Comparison of ENCODE assay signal across 17 cellular contexts in the genomic region with DNA sequence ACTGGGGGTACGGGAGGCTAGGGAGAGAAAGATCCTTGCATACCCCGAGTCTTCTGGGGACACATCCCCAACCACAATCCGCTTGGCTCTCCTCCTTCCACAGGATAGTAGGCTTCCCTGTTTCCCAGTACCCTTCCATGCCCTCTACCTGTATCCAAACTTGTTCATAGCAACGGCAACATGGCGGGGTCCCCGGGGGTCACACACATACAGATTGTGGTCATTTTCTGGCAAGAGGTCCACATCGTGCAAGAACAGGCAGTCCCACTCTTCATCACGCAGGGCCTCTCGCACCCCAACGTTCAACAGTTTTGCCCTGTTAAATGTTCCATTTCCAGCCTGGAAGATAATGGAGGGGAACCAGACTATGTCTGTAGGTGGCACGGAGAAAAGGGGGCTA. TPM values are rescaled to one million over a fixed set of nuclear protein-coding genes. Genes with fewer than 3 reads are reported as not detected.
DNase-seq lines count a peak whose midpoint lies in the region; ATAC-seq and TF ChIP-seq lines count a peak whose summit lies in the region.
"Had no signal": no experiment of that assay in that cellular context is flagged by ENCODE, and none has a peak within 500 bp of the region (broad histone marks: within the 10 kb centered on the region; RNA-seq: fewer than 3 reads in every experiment).

No MANE protein-coding gene starts in this region.

- no TSS peak for BruUV-seq in mammary epithelial cell (replicated peaks; lab: Mats Ljungman, UMichigan)

- no peak overlapping the region for H3K4me2 ChIP-seq in mammary epithelial cell (ENCODE audit: insufficient read depth, low read depth, low read length)

- H3K9me3 Mint-ChIP-seq in neural crest cell (no peaks in the 10 kb centered on the region), CD14-positive monocyte (no peaks in the 10 kb centered on the region)
- H3K9me3 Mint-ChIP-seq: mesothelial cell of epicardium had no signal

- no peak for TF ChIP-seq POLR2A in breast epithelium (IDR thresholded peaks at IDR 0.05)
- TF ChIP-seq POLR2A in esophagus muscularis mucosa (IDR thresholded peaks at IDR 0.05; ENCODE audit: low read depth): no peak

- in situ Hi-C loops in mammary epithelial cell (cut with MboI; ENCODE audit: low sequenced_read_pairs in 2 of 2): no loop called here

- 90% methylated on average over 10 of the region's 11 CpGs for WGBS in mammary epithelial cell (ENCODE audit: low coverage, missing lambda C conversion rate)
- WGBS in esophagus muscularis mucosa: 93% methylated on average over 11 of the region's 11 CpGs

- H3K36me3 ChIP-seq in breast epithelium (peaks cover 3% of the 10 kb centered on the region), mammary epithelial cell (ENCODE audit: insufficient read depth, low read length) (peaks cover 23% of the 10 kb centered on the region), esophagus muscularis mucosa (peaks cover 41 to 76% (median 72%) of the 10 kb centered on the region in 4 donors), tibial artery (peaks cover 20 to 71% (median 40%) of the 10 kb centered on the region in 3 donors)

- H3K4me3 Mint-ChIP-seq in neural crest cell: peak overlapping the region; percentile 72
- H3K4me3 Mint-ChIP-seq in CD14-positive monocyte: no peak overlapping the region
- H3K4me3 Mint-ChIP-seq: mesothelial cell of epicardium had no signal

- dilution Hi-C loops in mammary epithelial cell (cut with HindIII; ENCODE audit: low sequenced_read_pairs): no loop called here

- H3K27me3 ChIP-seq in breast epithelium (no peaks in the 10 kb centered on the region), mammary epithelial cell (ENCODE audit: insufficient read depth, low read length) (no peaks in the 10 kb centered on the region), esophagus muscularis mucosa (no peaks in the 10 kb centered on the region), tibial artery (no peaks in the 10 kb centered on the region)
- H3K27me3 ChIP-seq: MG63 had no signal

- H2AFZ ChIP-seq in mammary epithelial cell (ENCODE audit: low read depth, low read length): no peak overlapping the region

- no peak for TF ChIP-seq EP300 in esophagus muscularis mucosa (IDR thresholded peaks at IDR 0.05)

- TF ChIP-seq CTCF in breast epithelium (IDR thresholded peaks at IDR 0.05) (no peak), mammary epithelial cell (conservative IDR thresholded peaks at IDR 0.05 in 1 of 2, IDR thresholded peaks at IDR 0.05 in 1 of 2; ENCODE audit: extremely low read depth in 1 of 2, insufficient read depth in 1 of 2, low read depth in 1 of 2, low read length in 2 of 2) (no peak), esophagus muscularis mucosa (IDR thresholded peaks at IDR 0.05) (no peak), neural crest cell (conservative IDR thresholded peaks at IDR 0.05) (no peak), tibial artery (IDR thresholded peaks at IDR 0.05) (no peak), CD14-positive monocyte (IDR thresholded peaks at IDR 0.05) (no peak)

- H3K27ac Mint-ChIP-seq in neural crest cell (ENCODE audit: unreplicated experiment) (no peak overlapping the region), CD14-positive monocyte (peak overlapping the region in 1 of 7 donors; percentile 1)
- H3K27ac Mint-ChIP-seq: mesothelial cell of epicardium had no signal

- CTCF ChIA-PET in mammary epithelial cell (lab: Charles Lee; ENCODE audit: low non-redundant PET): no interaction called here

- H3K4me1 Mint-ChIP-seq in neural crest cell: peaks cover 30% of the 10 kb centered on the region
- H3K4me1 Mint-ChIP-seq in CD14-positive monocyte: peaks cover 23% of the 10 kb centered on the region

- H3K36me3 Mint-ChIP-seq in neural crest cell (ENCODE audit: low read depth) (peaks cover 3% of the 10 kb centered on the region), CD14-positive monocyte (peaks cover 61 to 70% of the 10 kb centered on the region in 2 donors)

- H3K4me3 ChIP-seq in breast epithelium (no peak overlapping the region), mammary epithelial cell (replicated peaks in 1 of 3; ENCODE audit: insufficient read depth in 1 of 3, low read depth in 2 of 3, low read length in 3 of 3) (no peak overlapping the region), esophagus muscularis mucosa (no peak overlapping the region), tibial artery (no peak overlapping the region)
- H3K4me3 ChIP-seq: MG63 had no signal

- H3K27me3 Mint-ChIP-seq in neural crest cell (ENCODE audit: low read depth) (no peaks in the 10 kb centered on the region), CD14-positive monocyte (ENCODE audit: low read depth in 3 of 3) (no peaks in the 10 kb centered on the region)

- H3K79me2 ChIP-seq in mammary epithelial cell (ENCODE audit: insufficient read depth, low read length): peaks cover 18% of the 10 kb centered on the region

- no peak for DNase-seq in breast epithelium (ENCODE audit: low spot score in 2 of 2)
- DNase-seq in mammary epithelial cell: no peak
- no peak for DNase-seq in esophagus muscularis mucosa (ENCODE audit: extremely low spot score)
- no peak for DNase-seq in neural crest cell (ENCODE audit: low read depth, low spot score)
- no peak for DNase-seq in tibial artery
- no peak for DNase-seq in CD14-positive monocyte (ENCODE audit: low spot score)
- DNase-seq in retina: no peak
- DNase-seq: ACHN; activated CD4-positive, alpha-beta T cell treated with anti-CD3 and anti-CD28 coated beads, Interleukin-2, amount 50 U/mL, for 4 hours; activated T-cell treated with anti-CD3 and anti-CD28 coated beads, Interleukin-2, amount 50 U/mL, for 48 hours; amniotic stem cell; NCI-H187; occipital lobe; stimulated activated naive CD4-positive, alpha-beta T cell treated with Interleukin-2 at 50 U/mL for 16 hours had no signal

- H4K20me1 ChIP-seq in mammary epithelial cell (ENCODE audit: insufficient read depth, low read length): no peaks in the 10 kb centered on the region

- no peaks in the 10 kb centered on the region for H3K9me3 ChIP-seq in breast epithelium
- no peaks in the 10 kb centered on the region for H3K9me3 ChIP-seq in mammary epithelial cell (replicated peaks; ENCODE audit: insufficient read depth, low read length)
- H3K9me3 ChIP-seq in esophagus muscularis mucosa: no peaks in the 10 kb centered on the region
- no peaks in the 10 kb centered on the region for H3K9me3 ChIP-seq in tibial artery
- H3K9me3 ChIP-seq: MG63 had no signal

- no peak for ATAC-seq in GM18909 (IDR thresholded peaks at IDR 0.05; ENCODE audit: poor library complexity, unreplicated experiment)

- H3K27ac ChIP-seq in breast epithelium (peak overlapping the region; percentile 82 to 88), mammary epithelial cell (ENCODE audit: insufficient read depth, low read depth, low read length) (no peak overlapping the region), esophagus muscularis mucosa (replicated peaks in 1 of 4) (peak overlapping the region in 3 of 4 donors; percentile 20 to 66 (median 40)), tibial artery (peak overlapping the region; percentile 38 to 47)

- peaks cover 0 to 12% of the 10 kb centered on the region in 2 donors for H3K4me1 ChIP-seq in breast epithelium
- H3K4me1 ChIP-seq in mammary epithelial cell (ENCODE audit: insufficient read depth, low read length): peaks cover 12% of the 10 kb centered on the region
- peaks cover 30 to 46% (median 39%) of the 10 kb centered on the region in 4 donors for H3K4me1 ChIP-seq in esophagus muscularis mucosa
- H3K4me1 ChIP-seq in tibial artery: peaks cover 0 to 46% (median 25%) of the 10 kb centered on the region in 4 donors

- intact Hi-C loops in breast epithelium (cut with DNase I; ENCODE audit: low total_unique reads) (no loop called here), mammary epithelial cell (cut with micrococcal nuclease) (no loop called here), esophagus muscularis mucosa (cut with DNase I) (no loop called here), tibial artery (cut with DNase I; ENCODE audit: low total_unique reads) (no loop called here), CD14-positive monocyte (cut with micrococcal nuclease) (no loop called here)

- no peak overlapping the region for H3K9ac ChIP-seq in mammary epithelial cell (ENCODE audit: insufficient read depth, low read length)

RNA-seq across cellular contexts. Expression of gene B4GALT3, which starts 3.6 kb away (rescaled TPM):
- total RNA-seq in breast epithelium: 10 to 100 TPM; 23.4 to 41.3 (median 29.4) TPM
- 10 to 100 TPM; 25.8 to 32.1 TPM for total RNA-seq in mammary epithelial cell
- polyA plus RNA-seq in mammary epithelial cell: 33.8 TPM
- polyA minus RNA-seq in mammary epithelial cell: 120 TPM
- 10 to 100 TPM; 14.1 to 26.5 (median 21.8) TPM for total RNA-seq in esophagus muscularis mucosa
- 50.6 and 53.2 TPM in 2 replicates for total RNA-seq in neural crest cell
- 10 to 100 TPM; 16.8 to 21.0 TPM for polyA plus RNA-seq in CD14-positive monocyte

RNA-seq across cellular contexts. Expression of gene PPOX, which starts 7.5 kb away (rescaled TPM):
- total RNA-seq in breast epithelium (10 to 100 TPM; 19.5 to 26.8 (median 25.2) TPM), mammary epithelial cell (10 to 100 TPM; 13.0 to 15.6 TPM), esophagus muscularis mucosa (10 to 100 TPM; 12.8 to 22.1 (median 15.8) TPM), neural crest cell (48.3 and 48.6 TPM in 2 replicates)
- polyA plus RNA-seq in mammary epithelial cell (11.8 TPM), CD14-positive monocyte (10 to 100 TPM; 10.5 to 10.8 TPM)
- 6.0 TPM for polyA minus RNA-seq in mammary epithelial cell

RNA-seq across cellular contexts. Expression of gene USP21, which starts 14.4 kb away (rescaled TPM):
- 10 to 100 TPM; 11.7 to 26.9 (median 24.9) TPM for total RNA-seq in breast epithelium
- 10 to 100 TPM in 1 of 2 donors, 1 to 10 TPM in 1; 6.5 to 16.8 TPM for total RNA-seq in mammary epithelial cell
- polyA plus RNA-seq in mammary epithelial cell: 14.8 TPM
- polyA minus RNA-seq in mammary epithelial cell: 14.0 TPM
- total RNA-seq in esophagus muscularis mucosa: 10 to 100 TPM; 13.3 to 25.3 (median 16.3) TPM
- total RNA-seq in neural crest cell: 41.6 and 45.2 TPM in 2 replicates
- 10 to 100 TPM; 11.0 to 11.3 TPM for polyA plus RNA-seq in CD14-positive monocyte

RNA-seq across cellular contexts. Expression of gene UFC1, which starts 19.9 kb away (rescaled TPM):
- total RNA-seq in breast epithelium (10 to 100 TPM; 76.0 to 90.3 (median 87.5) TPM), mammary epithelial cell (10 to 100 TPM; 49.2 to 59.3 TPM), esophagus muscularis mucosa (10 to 100 TPM; 62.8 to 86.1 (median 71.6) TPM), neural crest cell (77.2 and 80.9 TPM in 2 replicates)
- polyA plus RNA-seq in mammary epithelial cell (103 TPM), CD14-positive monocyte (100 to 1,000 TPM; 108 to 120 TPM)
- 57.0 TPM for polyA minus RNA-seq in mammary epithelial cell

RNA-seq across cellular contexts. Expression of gene ADAMTS4, which starts 25.1 kb away (rescaled TPM):
- total RNA-seq in breast epithelium (10 to 100 TPM in 2 of 3 donors, 1 to 10 TPM in 1; 4.8 to 85.5 (median 24.6) TPM), mammary epithelial cell (under 1 TPM; 0.16 to 0.17 TPM), esophagus muscularis mucosa (100 to 1,000 TPM in 1 of 4 donors, 10 to 100 TPM in 1, 1 to 10 TPM in 2; 2.5 to 126 (median 12.0) TPM), neural crest cell (4.6 and 4.8 TPM in 2 replicates)
- polyA plus RNA-seq in mammary epithelial cell (0.07 TPM), CD14-positive monocyte (under 1 TPM in 1 of 2 donors, not detected in 1; 0.01 TPM)
- polyA minus RNA-seq in mammary epithelial cell: 0.16 TPM
